13 cellular contexts compared by ENCODE assay signal in the genomic region with DNA sequence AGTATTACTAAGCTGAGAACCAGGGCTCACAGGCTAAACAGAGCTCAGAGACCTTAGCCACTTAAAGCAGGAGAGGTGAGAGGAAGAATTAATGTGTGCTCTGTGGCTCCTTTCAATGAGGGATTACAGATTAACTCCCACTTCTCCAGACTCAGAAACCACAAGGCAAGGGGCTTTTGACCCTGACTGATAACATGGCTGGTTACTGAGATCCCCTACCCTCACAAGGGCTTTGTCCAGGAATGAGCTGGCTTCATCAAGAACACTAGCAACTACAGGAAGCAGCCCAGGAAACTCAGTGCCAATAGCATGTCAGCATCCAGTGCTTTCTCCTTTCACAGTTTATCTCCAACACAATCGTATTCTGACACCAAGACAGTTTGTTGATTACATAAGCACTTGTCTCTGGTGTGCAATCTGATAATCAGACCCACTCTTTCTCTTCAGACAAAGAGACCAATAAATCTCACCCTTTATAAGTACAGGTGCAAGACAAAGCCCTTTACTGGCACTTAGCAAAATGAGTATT. TPM values are rescaled to one million over a fixed set of nuclear protein-coding genes. Genes with fewer than 3 reads are reported as not detected.
DNase-seq lines count a peak whose midpoint lies in the region; ATAC-seq, FAIRE-seq and TF ChIP-seq lines count a peak whose summit lies in the region.
"Had no signal": no experiment of that assay in that cellular context is flagged by ENCODE, and none has a peak within 500 bp of the region (broad histone marks: within the 10 kb centered on the region; RNA-seq: fewer than 3 reads in every experiment).

No MANE protein-coding gene starts in this region.

- H3K79me2 ChIP-seq in GM12878 (ENCODE audit: control insufficient read depth, insufficient read depth, low read length) = no peaks in the 10 kb centered on the region

- 6% methylated on average over 1 of the region's 1 CpG for WGBS in GM12878 (ENCODE audit: insufficient coverage, insufficient replicate concordance, low lambda C conversion rate, missing lambda C conversion rate)

- no TSS peak for BruUV-seq in GM12878 (replicated peaks; lab: Mats Ljungman, UMichigan)

- H3K4me3 ChIP-seq in GM12878 (no peak overlapping the region), Peyer's patch (no peak overlapping the region)
- H3K4me3 ChIP-seq: tibial nerve had no signal

- SMC1A ChIA-PET in GM12878 (lab: Charles Lee; ENCODE audit: uncharacterized antibody, unreplicated experiment) = interaction anchor here (0.9 to 1.0 kb wide), 3 partner anchors 38 to 99 kb away, joined by 3 read pairs; no protein-coding TSS in a partner anchor

- TF ChIP-seq POLR2A in GM12878 (IDR thresholded peaks at IDR 0.05; ENCODE audit: low read depth, low read length) = no peak
- TF ChIP-seq POLR2A in Peyer's patch (IDR thresholded peaks at IDR 0.05) = no peak

- no peaks in the 10 kb centered on the region for H3K9me3 Mint-ChIP-seq in stimulated activated effector memory CD8-positive, alpha-beta T cell treated with anti-CD3 and anti-CD28 coated beads, Interleukin-12 subunit alpha, Interleukin-12 subunit beta, amount 100 ng/mL, for 72 hours
- no peaks in the 10 kb centered on the region for H3K9me3 Mint-ChIP-seq in immature natural killer cell
- H3K9me3 Mint-ChIP-seq: activated naive CD8-positive, alpha-beta T cell treated with anti-CD3 and anti-CD28 coated beads, Interleukin-2, amount 50 U/mL, for 24 hours had no signal

- DNase-seq in NCI-H345 (lab: John Stamatoyannopoulos, UW) = peak; percentile 10
- no peak for DNase-seq in NCI-H345 treated with DMSO at 0.1 percent for 48 hours (lab: John Stamatoyannopoulos, UW; ENCODE audit: unreplicated experiment)
- DNase-seq in NCI-H2029 treated with DMSO at 0.1 percent for 48 hours (lab: John Stamatoyannopoulos, UW) = peak; percentile 100
- DNase-seq in GM12878 (ENCODE audit: low read depth, low spot score) = peak; percentile 25
- no peak for DNase-seq in stimulated activated effector memory CD8-positive, alpha-beta T cell treated with anti-CD3 and anti-CD28 coated beads, Interleukin-12 subunit alpha, Interleukin-12 subunit beta, amount 100 ng/mL, for 72 hours (ENCODE audit: low spot score in 2 of 2)
- no peak for DNase-seq in Peyer's patch
- DNase-seq in immature natural killer cell = no peak
- DNase-seq in UCSD-AML1 (lab: John Stamatoyannopoulos, UW; ENCODE audit: unreplicated experiment) = no peak
- DNase-seq: activated CD4-positive, alpha-beta T cell treated with anti-CD3 and anti-CD28 coated beads for 4 hours; activated naive CD8-positive, alpha-beta T cell treated with anti-CD3 and anti-CD28 coated beads, Interleukin-2, amount 50 U/mL, for 24 hours; IMR-90 had no signal

- no peaks in the 10 kb centered on the region for H3K27me3 Mint-ChIP-seq in immature natural killer cell (ENCODE audit: low read depth in 3 of 3)
- H3K27me3 Mint-ChIP-seq: activated naive CD8-positive, alpha-beta T cell treated with anti-CD3 and anti-CD28 coated beads, Interleukin-2, amount 50 U/mL, for 24 hours had no signal

- H4K20me1 ChIP-seq in GM12878 (ENCODE audit: control insufficient read depth, insufficient read depth) = no peaks in the 10 kb centered on the region

- RAD21 ChIA-PET in GM12878 (lab: Charles Lee; ENCODE audit: unreplicated experiment) = interaction anchor here (1.0 to 1.7 kb wide), 4 partner anchors 11 to 99 kb away, joined by 3 to 10 read pairs (median 3); no protein-coding TSS in a partner anchor

- intact Hi-C loops in GM12878 (cut with micrococcal nuclease; ENCODE audit: unreplicated experiment) = loop anchor here (5.0 kb wide), 1 partner anchor 224 kb away; no protein-coding TSS in a partner anchor

- H3K4me2 ChIP-seq in GM12878 (ENCODE audit: control insufficient read depth, insufficient read depth) = no peak overlapping the region

- H3K27ac Mint-ChIP-seq in stimulated activated effector memory CD8-positive, alpha-beta T cell treated with anti-CD3 and anti-CD28 coated beads, Interleukin-12 subunit alpha, Interleukin-12 subunit beta, amount 100 ng/mL, for 72 hours = no peak overlapping the region
- no peak overlapping the region for H3K27ac Mint-ChIP-seq in immature natural killer cell
- H3K27ac Mint-ChIP-seq: activated naive CD8-positive, alpha-beta T cell treated with anti-CD3 and anti-CD28 coated beads, Interleukin-2, amount 50 U/mL, for 24 hours had no signal

- CTCF ChIA-PET in GM12878 (lab: Yijun Ruan, JAX) = interaction anchor here (0.8 to 2.1 kb wide), 8 partner anchors 10 to 104 kb away, joined by 3 to 10 read pairs (median 3); no protein-coding TSS in a partner anchor

- peaks cover 10 to 16% of the 10 kb centered on the region in 2 experiments for H3K36me3 ChIP-seq in GM12878 (ENCODE audit: control insufficient read depth in 2 of 2, insufficient read depth in 2 of 2, low read length in 1 of 2)
- H3K36me3 ChIP-seq in Peyer's patch = peaks cover 0 to 54% (median 0%) of the 10 kb centered on the region in 3 donors
- H3K36me3 ChIP-seq: neutrophil had no signal

- POLR2A ChIA-PET in GM12878 (lab: Charles Lee) = interaction anchor here (0.6 to 1.2 kb wide), 2 partner anchors 104 to 264 kb away, joined by 5 read pairs; partner anchors contain the start of gene DMAP1

- H3K4me1 ChIP-seq in GM12878 (ENCODE audit: control insufficient read depth, insufficient read depth, low read length) (no peaks in the 10 kb centered on the region), Peyer's patch (no peaks in the 10 kb centered on the region)

- TF ChIP-seq CTCF in GM12878 (IDR thresholded peaks at IDR 0.05 in 2 of 3, conservative IDR thresholded peaks at IDR 0.05 in 1 of 3; ENCODE audit: control insufficient read depth in 2 of 3, extremely low read depth in 1 of 3, insufficient read depth in 1 of 3, low read depth in 3 of 3, low read length in 3 of 3) = no peak
- no peak for TF ChIP-seq CTCF in Peyer's patch (IDR thresholded peaks at IDR 0.05)

- peak; percentile 71 for FAIRE-seq in GM12878 (lab: Jason Lieb, UNC)

- no peak for TF ChIP-seq EP300 in GM12878 (IDR thresholded peaks at IDR 0.05; ENCODE audit: borderline replicate concordance in 1 of 2, control insufficient read depth in 1 of 2, low read depth in 2 of 2, low read length in 2 of 2)

- peaks cover 39% of the 10 kb centered on the region for H3K36me3 Mint-ChIP-seq in stimulated activated effector memory CD8-positive, alpha-beta T cell treated with anti-CD3 and anti-CD28 coated beads, Interleukin-12 subunit alpha, Interleukin-12 subunit beta, amount 100 ng/mL, for 72 hours
- H3K36me3 Mint-ChIP-seq in immature natural killer cell = peaks cover 0 to 20% (median 9%) of the 10 kb centered on the region in 3 donors

- H3K9me3 ChIP-seq in GM12878 (replicated peaks; ENCODE audit: control insufficient read depth, insufficient read depth, low read length) (no peaks in the 10 kb centered on the region), Peyer's patch (no peaks in the 10 kb centered on the region)
- H3K9me3 ChIP-seq: neutrophil, tibial nerve had no signal

- no peak for TF ChIP-seq RAD21 in GM12878 (IDR thresholded peaks at IDR 0.05; ENCODE audit: insufficient read depth, low read depth, low read length)

- H3K27ac ChIP-seq in GM12878 (ENCODE audit: control insufficient read depth, insufficient read depth) (no peak overlapping the region; the same call in 1 of the 2 replicates), Peyer's patch (no peak overlapping the region)
- H3K27ac ChIP-seq: neutrophil, tibial nerve had no signal

- no peak overlapping the region for H3K9ac ChIP-seq in GM12878 (ENCODE audit: control insufficient read depth, insufficient read depth, low read length)

- in situ Hi-C loops in GM12878 (cut with MboI) = no loop called here

- peak; percentile 84 for ATAC-seq in GM12878
- peak; percentile 50 for ATAC-seq in stimulated activated effector memory CD8-positive, alpha-beta T cell treated with anti-CD3 and anti-CD28 coated beads, Interleukin-12 subunit alpha, Interleukin-12 subunit beta, amount 100 ng/mL, for 72 hours
- ATAC-seq: activated naive CD8-positive, alpha-beta T cell treated with anti-CD3 and anti-CD28 coated beads, Interleukin-2, amount 50 U/mL, for 24 hours had no signal

- peaks cover 12% of the 10 kb centered on the region for H3K4me1 Mint-ChIP-seq in stimulated activated effector memory CD8-positive, alpha-beta T cell treated with anti-CD3 and anti-CD28 coated beads, Interleukin-12 subunit alpha, Interleukin-12 subunit beta, amount 100 ng/mL, for 72 hours
- peaks cover 0 to 15% of the 10 kb centered on the region in 2 donors for H3K4me1 Mint-ChIP-seq in immature natural killer cell
- H3K4me1 Mint-ChIP-seq: activated naive CD8-positive, alpha-beta T cell treated with anti-CD3 and anti-CD28 coated beads, Interleukin-2, amount 50 U/mL, for 24 hours had no signal

- no peak overlapping the region for H3K4me3 Mint-ChIP-seq in stimulated activated effector memory CD8-positive, alpha-beta T cell treated with anti-CD3 and anti-CD28 coated beads, Interleukin-12 subunit alpha, Interleukin-12 subunit beta, amount 100 ng/mL, for 72 hours
- H3K4me3 Mint-ChIP-seq in immature natural killer cell = no peak overlapping the region
- H3K4me3 Mint-ChIP-seq: activated naive CD8-positive, alpha-beta T cell treated with anti-CD3 and anti-CD28 coated beads, Interleukin-2, amount 50 U/mL, for 24 hours had no signal

- H3K27me3 ChIP-seq in GM12878 (replicated peaks in 1 of 2; ENCODE audit: control insufficient read depth in 2 of 2, insufficient read depth in 2 of 2, low read length in 1 of 2) (no peaks in the 10 kb centered on the region), Peyer's patch (no peaks in the 10 kb centered on the region)
- H3K27me3 ChIP-seq: neutrophil, tibial nerve had no signal

- H2AFZ ChIP-seq in GM12878 (ENCODE audit: control insufficient read depth, low read depth, low read length) = no peak overlapping the region

RNA-seq across cellular contexts. Expression of gene ERI3, which starts 38.8 kb away (rescaled TPM):
- 20.4 and 28.8 TPM in 2 replicates for total RNA-seq in GM12878 (2013; cell fraction: nucleolus; rRNA removed)
- total RNA-seq in GM12878 (2014; rRNA removed) (45.4 and 53.0 TPM in 2 replicates), GM12878 (2014; rRNA removed; fragmentation: Illumina TruSeq; extraction: Trizol) (32.2 and 33.4 TPM in 2 replicates), GM12878 (2021) (46.9 and 49.4 TPM in 2 replicates), Peyer's patch (10 to 100 TPM; 14.0 to 29.2 (median 22.8) TPM)
- 18.4 TPM for polyA plus RNA-seq in GM12878 (2011; ENCODE audit: low read depth)
- polyA plus RNA-seq in GM12878 (2011; rRNA removed) (26.3 and 39.0 TPM in 2 replicates), GM12878 (2014; fragmentation: Illumina TruSeq; extraction: Trizol) (21.7 and 31.5 TPM in 2 replicates), GM12878 (2014; fragmentation: Nextera tagmentation; extraction: Ambion mirVana) (10 to 100 TPM; 20.6 to 29.0 TPM), GM12878 (2014; rRNA removed) (43.5 and 43.6 TPM in 2 replicates), GM12878 (2016; fragmentation: Nextera tagmentation; extraction: Ambion mirVana) (10 to 100 TPM; 73.1 to 90.4 TPM), immature natural killer cell (10 to 100 TPM; 46.6 to 93.3 (median 53.1) TPM)
- polyA plus RNA-seq in GM12878 (2011; cell fraction: cytosol; rRNA removed) = 63.6 and 72.7 TPM in 2 replicates
- 45.5 and 49.4 TPM in 2 replicates for polyA plus RNA-seq in GM12878 (2011; cell fraction: nucleus; rRNA removed)
- polyA plus RNA-seq in GM12878 (2012) = 24.3 and 28.9 TPM in 2 replicates
- polyA minus RNA-seq in GM12878 (2011; rRNA and poly(A)+ RNA removed) = 35.2 and 48.1 TPM in 2 replicates
- 22.9 and 25.1 TPM in 2 replicates for polyA minus RNA-seq in GM12878 (2011; cell fraction: cytosol; rRNA and poly(A)+ RNA removed)
- polyA minus RNA-seq in GM12878 (2011; cell fraction: nucleus; rRNA and poly(A)+ RNA removed) = 17.5 and 21.1 TPM in 2 replicates

Comparison
In these comparisons a context has a peak if more than half of its experiments do, and no peak if none do; other contexts are left out.
1. DNase-seq: peak in NCI-H345 (single experiment), NCI-H2029 treated with DMSO at 0.1 percent for 48 hours (single experiment) and GM12878 (single experiment); none in NCI-H345 treated with DMSO at 0.1 percent for 48 hours (single experiment), stimulated activated effector memory CD8-positive, alpha-beta T cell treated with anti-CD3 and anti-CD28 coated beads, Interleukin-12 subunit alpha, Interleukin-12 subunit beta, amount 100 ng/mL, for 72 hours (0 of 2), Peyer's patch (0 of 3), immature natural killer cell (0 of 3) and UCSD-AML1 (single experiment).